Comparison of ENCODE assay signal across 1 cellular context in genomic region chr3:37892917-37893595, GRCh38.
A peak's percentile ranks its signal among the peaks of the same experiment; 100 is the strongest.
TF ChIP-seq lines count a peak whose summit lies in the region.

No MANE protein-coding gene starts in this region.

TF ChIP-seq in HepG2, 621 proteins besides CTCF, POLR2A, EP300 and RAD21 (continued from another document and continues in another):
- TF ChIP-seq, protein P1, sequence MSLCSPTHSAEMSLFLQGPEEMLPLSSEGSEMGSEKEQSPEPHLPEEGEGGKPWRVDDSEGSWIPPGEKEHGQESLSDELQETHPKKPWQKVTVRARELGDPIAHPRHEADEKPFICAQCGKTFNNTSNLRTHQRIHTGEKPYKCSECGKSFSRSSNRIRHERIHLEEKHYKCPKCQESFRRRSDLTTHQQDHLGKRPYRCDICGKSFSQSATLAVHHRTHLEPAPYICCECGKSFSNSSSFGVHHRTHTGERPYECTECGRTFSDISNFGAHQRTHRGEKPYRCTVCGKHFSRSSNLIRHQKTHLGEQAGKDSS (CRISPR knock-in tag; IDR thresholded peaks at IDR 0.05; ENCODE audit: borderline replicate concordance, low read depth): peak; percentile 42; the same call in 1 of the 2 replicates
- TF ChIP-seq PLRG1 (conservative IDR thresholded peaks at IDR 0.05) (no peak), SMAD9 (CRISPR knock-in tag; IDR thresholded peaks at IDR 0.05) (no peak), CSRNP1 (CRISPR knock-in tag; IDR thresholded peaks at IDR 0.05) (no peak), ZNF75D (CRISPR knock-in tag; IDR thresholded peaks at IDR 0.05; ENCODE audit: borderline replicate concordance) (no peak), ZNF20 (CRISPR knock-in tag; IDR thresholded peaks at IDR 0.05) (no peak), ZNF841 (CRISPR knock-in tag; IDR thresholded peaks at IDR 0.05; ENCODE audit: borderline replicate concordance) (no peak), AKAP8 (CRISPR knock-in tag; IDR thresholded peaks at IDR 0.05) (no peak), ZBTB3 (CRISPR knock-in tag; IDR thresholded peaks at IDR 0.05; ENCODE audit: borderline replicate concordance, low read depth) (no peak), ETV5 (CRISPR knock-in tag; IDR thresholded peaks at IDR 0.05; ENCODE audit: borderline replicate concordance) (peak; percentile 95), FOSL2 (CRISPR knock-in tag; IDR thresholded peaks at IDR 0.05) (peak; percentile 55), BRF2 (CRISPR knock-in tag; IDR thresholded peaks at IDR 0.05) (no peak), HNRNPL (IDR thresholded peaks at IDR 0.05; ENCODE audit: low read depth, low read length) (no peak), ZZZ3 (CRISPR knock-in tag; IDR thresholded peaks at IDR 0.05; ENCODE audit: borderline replicate concordance) (no peak), RARG (CRISPR knock-in tag; IDR thresholded peaks at IDR 0.05; ENCODE audit: low read depth) (no peak), BHLHE40 (IDR thresholded peaks at IDR 0.05; ENCODE audit: low read length) (no peak), KLF6 (CRISPR knock-in tag; IDR thresholded peaks at IDR 0.05) (no peak), ZNF746 (CRISPR knock-in tag; IDR thresholded peaks at IDR 0.05) (peak; percentile 69; the same call in 1 of the 2 replicates), RXRA (CRISPR knock-in tag; IDR thresholded peaks at IDR 0.05) (peak; percentile 84; the same call in 1 of the 2 replicates), ZNF549 (CRISPR knock-in tag; IDR thresholded peaks at IDR 0.05) (no peak), DMAP1 (CRISPR knock-in tag; IDR thresholded peaks at IDR 0.05) (0 out of 2 replicates have a peak, but pooled peaks have one; percentile 41), SIN3B (IDR thresholded peaks at IDR 0.05; ENCODE audit: low read length) (no peak), ZBTB20 (CRISPR knock-in tag; IDR thresholded peaks at IDR 0.05; ENCODE audit: borderline replicate concordance, low read depth) (peak; percentile 52; the same call in 1 of the 2 replicates), ZNF550 (CRISPR knock-in tag; IDR thresholded peaks at IDR 0.05; ENCODE audit: borderline replicate concordance) (no peak), ARID5B (CRISPR knock-in tag; IDR thresholded peaks at IDR 0.05) (peak; percentile 89), AGO1 (IDR thresholded peaks at IDR 0.05; ENCODE audit: low read depth, low read length, poor library complexity, severe bottlenecking) (no peak)
- TF ChIP-seq, protein P2, sequence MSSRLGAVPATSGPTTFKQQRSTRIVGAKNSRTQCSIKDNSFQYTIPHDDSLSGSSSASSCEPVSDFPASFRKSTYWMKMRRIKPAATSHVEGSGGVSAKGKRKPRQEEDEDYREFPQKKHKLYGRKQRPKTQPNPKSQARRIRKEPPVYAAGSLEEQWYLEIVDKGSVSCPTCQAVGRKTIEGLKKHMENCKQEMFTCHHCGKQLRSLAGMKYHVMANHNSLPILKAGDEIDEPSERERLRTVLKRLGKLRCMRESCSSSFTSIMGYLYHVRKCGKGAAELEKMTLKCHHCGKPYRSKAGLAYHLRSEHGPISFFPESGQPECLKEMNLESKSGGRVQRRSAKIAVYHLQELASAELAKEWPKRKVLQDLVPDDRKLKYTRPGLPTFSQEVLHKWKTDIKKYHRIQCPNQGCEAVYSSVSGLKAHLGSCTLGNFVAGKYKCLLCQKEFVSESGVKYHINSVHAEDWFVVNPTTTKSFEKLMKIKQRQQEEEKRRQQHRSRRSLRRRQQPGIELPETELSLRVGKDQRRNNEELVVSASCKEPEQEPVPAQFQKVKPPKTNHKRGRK (CRISPR knock-in tag; IDR thresholded peaks at IDR 0.05): no peak
- TF ChIP-seq, protein P3, sequence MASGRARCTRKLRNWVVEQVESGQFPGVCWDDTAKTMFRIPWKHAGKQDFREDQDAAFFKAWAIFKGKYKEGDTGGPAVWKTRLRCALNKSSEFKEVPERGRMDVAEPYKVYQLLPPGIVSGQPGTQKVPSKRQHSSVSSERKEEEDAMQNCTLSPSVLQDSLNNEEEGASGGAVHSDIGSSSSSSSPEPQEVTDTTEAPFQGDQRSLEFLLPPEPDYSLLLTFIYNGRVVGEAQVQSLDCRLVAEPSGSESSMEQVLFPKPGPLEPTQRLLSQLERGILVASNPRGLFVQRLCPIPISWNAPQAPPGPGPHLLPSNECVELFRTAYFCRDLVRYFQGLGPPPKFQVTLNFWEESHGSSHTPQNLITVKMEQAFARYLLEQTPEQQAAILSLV (CRISPR knock-in tag; IDR thresholded peaks at IDR 0.05; ENCODE audit: borderline replicate concordance): no peak
- TF ChIP-seq, protein P4, sequence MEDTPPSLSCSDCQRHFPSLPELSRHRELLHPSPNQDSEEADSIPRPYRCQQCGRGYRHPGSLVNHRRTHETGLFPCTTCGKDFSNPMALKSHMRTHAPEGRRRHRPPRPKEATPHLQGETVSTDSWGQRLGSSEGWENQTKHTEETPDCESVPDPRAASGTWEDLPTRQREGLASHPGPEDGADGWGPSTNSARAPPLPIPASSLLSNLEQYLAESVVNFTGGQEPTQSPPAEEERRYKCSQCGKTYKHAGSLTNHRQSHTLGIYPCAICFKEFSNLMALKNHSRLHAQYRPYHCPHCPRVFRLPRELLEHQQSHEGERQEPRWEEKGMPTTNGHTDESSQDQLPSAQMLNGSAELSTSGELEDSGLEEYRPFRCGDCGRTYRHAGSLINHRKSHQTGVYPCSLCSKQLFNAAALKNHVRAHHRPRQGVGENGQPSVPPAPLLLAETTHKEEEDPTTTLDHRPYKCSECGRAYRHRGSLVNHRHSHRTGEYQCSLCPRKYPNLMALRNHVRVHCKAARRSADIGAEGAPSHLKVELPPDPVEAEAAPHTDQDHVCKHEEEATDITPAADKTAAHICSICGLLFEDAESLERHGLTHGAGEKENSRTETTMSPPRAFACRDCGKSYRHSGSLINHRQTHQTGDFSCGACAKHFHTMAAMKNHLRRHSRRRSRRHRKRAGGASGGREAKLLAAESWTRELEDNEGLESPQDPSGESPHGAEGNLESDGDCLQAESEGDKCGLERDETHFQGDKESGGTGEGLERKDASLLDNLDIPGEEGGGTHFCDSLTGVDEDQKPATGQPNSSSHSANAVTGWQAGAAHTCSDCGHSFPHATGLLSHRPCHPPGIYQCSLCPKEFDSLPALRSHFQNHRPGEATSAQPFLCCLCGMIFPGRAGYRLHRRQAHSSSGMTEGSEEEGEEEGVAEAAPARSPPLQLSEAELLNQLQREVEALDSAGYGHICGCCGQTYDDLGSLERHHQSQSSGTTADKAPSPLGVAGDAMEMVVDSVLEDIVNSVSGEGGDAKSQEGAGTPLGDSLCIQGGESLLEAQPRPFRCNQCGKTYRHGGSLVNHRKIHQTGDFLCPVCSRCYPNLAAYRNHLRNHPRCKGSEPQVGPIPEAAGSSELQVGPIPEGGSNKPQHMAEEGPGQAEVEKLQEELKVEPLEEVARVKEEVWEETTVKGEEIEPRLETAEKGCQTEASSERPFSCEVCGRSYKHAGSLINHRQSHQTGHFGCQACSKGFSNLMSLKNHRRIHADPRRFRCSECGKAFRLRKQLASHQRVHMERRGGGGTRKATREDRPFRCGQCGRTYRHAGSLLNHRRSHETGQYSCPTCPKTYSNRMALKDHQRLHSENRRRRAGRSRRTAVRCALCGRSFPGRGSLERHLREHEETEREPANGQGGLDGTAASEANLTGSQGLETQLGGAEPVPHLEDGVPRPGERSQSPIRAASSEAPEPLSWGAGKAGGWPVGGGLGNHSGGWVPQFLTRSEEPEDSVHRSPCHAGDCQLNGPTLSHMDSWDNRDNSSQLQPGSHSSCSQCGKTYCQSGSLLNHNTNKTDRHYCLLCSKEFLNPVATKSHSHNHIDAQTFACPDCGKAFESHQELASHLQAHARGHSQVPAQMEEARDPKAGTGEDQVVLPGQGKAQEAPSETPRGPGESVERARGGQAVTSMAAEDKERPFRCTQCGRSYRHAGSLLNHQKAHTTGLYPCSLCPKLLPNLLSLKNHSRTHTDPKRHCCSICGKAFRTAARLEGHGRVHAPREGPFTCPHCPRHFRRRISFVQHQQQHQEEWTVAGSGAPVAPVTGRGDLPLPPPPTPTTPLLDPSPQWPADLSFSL (CRISPR knock-in tag; IDR thresholded peaks at IDR 0.05): peak; percentile 64; the same call in 1 of the 2 replicates
- TF ChIP-seq, protein P5, sequence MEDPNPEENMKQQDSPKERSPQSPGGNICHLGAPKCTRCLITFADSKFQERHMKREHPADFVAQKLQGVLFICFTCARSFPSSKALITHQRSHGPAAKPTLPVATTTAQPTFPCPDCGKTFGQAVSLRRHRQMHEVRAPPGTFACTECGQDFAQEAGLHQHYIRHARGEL (CRISPR knock-in tag; IDR thresholded peaks at IDR 0.05): no peak
- TF ChIP-seq, protein P6, sequence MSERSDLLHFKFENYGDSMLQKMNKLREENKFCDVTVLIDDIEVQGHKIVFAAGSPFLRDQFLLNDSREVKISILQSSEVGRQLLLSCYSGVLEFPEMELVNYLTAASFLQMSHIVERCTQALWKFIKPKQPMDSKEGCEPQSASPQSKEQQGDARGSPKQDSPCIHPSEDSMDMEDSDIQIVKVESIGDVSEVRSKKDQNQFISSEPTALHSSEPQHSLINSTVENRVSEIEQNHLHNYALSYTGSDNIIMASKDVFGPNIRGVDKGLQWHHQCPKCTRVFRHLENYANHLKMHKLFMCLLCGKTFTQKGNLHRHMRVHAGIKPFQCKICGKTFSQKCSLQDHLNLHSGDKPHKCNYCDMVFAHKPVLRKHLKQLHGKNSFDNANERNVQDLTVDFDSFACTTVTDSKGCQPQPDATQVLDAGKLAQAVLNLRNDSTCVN (CRISPR knock-in tag; IDR thresholded peaks at IDR 0.05; ENCODE audit: borderline replicate concordance): 0 out of 2 replicates have a peak, but pooled peaks have one; percentile 30
- TF ChIP-seq, protein P7, sequence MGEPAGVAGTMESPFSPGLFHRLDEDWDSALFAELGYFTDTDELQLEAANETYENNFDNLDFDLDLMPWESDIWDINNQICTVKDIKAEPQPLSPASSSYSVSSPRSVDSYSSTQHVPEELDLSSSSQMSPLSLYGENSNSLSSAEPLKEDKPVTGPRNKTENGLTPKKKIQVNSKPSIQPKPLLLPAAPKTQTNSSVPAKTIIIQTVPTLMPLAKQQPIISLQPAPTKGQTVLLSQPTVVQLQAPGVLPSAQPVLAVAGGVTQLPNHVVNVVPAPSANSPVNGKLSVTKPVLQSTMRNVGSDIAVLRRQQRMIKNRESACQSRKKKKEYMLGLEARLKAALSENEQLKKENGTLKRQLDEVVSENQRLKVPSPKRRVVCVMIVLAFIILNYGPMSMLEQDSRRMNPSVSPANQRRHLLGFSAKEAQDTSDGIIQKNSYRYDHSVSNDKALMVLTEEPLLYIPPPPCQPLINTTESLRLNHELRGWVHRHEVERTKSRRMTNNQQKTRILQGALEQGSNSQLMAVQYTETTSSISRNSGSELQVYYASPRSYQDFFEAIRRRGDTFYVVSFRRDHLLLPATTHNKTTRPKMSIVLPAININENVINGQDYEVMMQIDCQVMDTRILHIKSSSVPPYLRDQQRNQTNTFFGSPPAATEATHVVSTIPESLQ (CRISPR knock-in tag; conservative IDR thresholded peaks at IDR 0.05): no peak
